In genomic region chr22:33896801-33897620, GRCh38 we compare ENCODE assay signal across 12 cellular contexts. TPM values are rescaled to one million over a fixed set of nuclear protein-coding genes. Genes with fewer than 3 reads are reported as not detected.
DNase-seq lines count a peak whose midpoint lies in the region; ATAC-seq, FAIRE-seq and TF ChIP-seq lines count a peak whose summit lies in the region.
"Had no signal": no experiment of that assay in that cellular context is flagged by ENCODE, and none has a peak within 500 bp of the region (broad histone marks: within the 10 kb centered on the region; RNA-seq: fewer than 3 reads in every experiment).

No MANE protein-coding gene starts in this region.

- H3K36me3 ChIP-seq in iPS DF 6.9 (ENCODE audit: control insufficient read depth, insufficient read depth, low read length): no peaks in the 10 kb centered on the region
- H3K36me3 ChIP-seq in CD4-positive, alpha-beta memory T cell (ENCODE audit: insufficient read depth, low read length): no peaks in the 10 kb centered on the region
- H3K36me3 ChIP-seq: prostate gland had no signal

- ATAC-seq in GM21786 (IDR thresholded peaks at IDR 0.05; ENCODE audit: unreplicated experiment) (peak; percentile 49), HG02588 (IDR thresholded peaks at IDR 0.05; ENCODE audit: unreplicated experiment) (no peak)
- ATAC-seq: T-cell had no signal

- peak overlapping the region; percentile 94 for H3K27ac ChIP-seq in iPS DF 6.9 (ENCODE audit: low read length)
- no peak overlapping the region for H3K27ac ChIP-seq in CD4-positive, alpha-beta memory T cell (ENCODE audit: low read depth, low read length)
- H3K27ac ChIP-seq: prostate gland had no signal

- peaks cover 31% of the 10 kb centered on the region for H3K4me1 ChIP-seq in iPS DF 6.9 (ENCODE audit: control insufficient read depth, insufficient read depth, low read length)
- H3K4me1 ChIP-seq in CD4-positive, alpha-beta memory T cell (ENCODE audit: insufficient read depth, low read length): no peaks in the 10 kb centered on the region
- H3K4me1 ChIP-seq: prostate gland had no signal

- no peak overlapping the region for H3K27ac Mint-ChIP-seq in CD4-positive, alpha-beta memory T cell
- H3K27ac Mint-ChIP-seq: CD4-positive, alpha-beta T cell; T-cell had no signal

- H3K9me3 ChIP-seq in iPS DF 6.9 (ENCODE audit: control insufficient read depth, insufficient read depth, low read length): no peaks in the 10 kb centered on the region
- H3K9me3 ChIP-seq in CD4-positive, alpha-beta memory T cell (ENCODE audit: control insufficient read depth in 1 of 2, low read length in 2 of 2): no peaks in the 10 kb centered on the region
- H3K9me3 ChIP-seq: prostate gland had no signal

- H3K4me3 ChIP-seq in GM12864 (ENCODE audit: low read depth, low read length): peak overlapping the region; percentile 39
- peak overlapping the region; percentile 47 for H3K4me3 ChIP-seq in NB4 (ENCODE audit: low read depth, low read length)
- no peak overlapping the region for H3K4me3 ChIP-seq in iPS DF 6.9 (ENCODE audit: low read length)
- H3K4me3 ChIP-seq in CD4-positive, alpha-beta memory T cell (ENCODE audit: low read length in 2 of 2): no peak overlapping the region
- H3K4me3 ChIP-seq: prostate gland had no signal

- POLR2A ChIA-PET in CD4-positive, alpha-beta memory T cell (lab: Charles Lee; ENCODE audit: partially characterized antibody): no interaction called here

- whole genome bisulfite sequencing in iPS DF 6.9 (ENCODE audit: insufficient coverage, insufficient read length): no CpG with 5 or more reads among the region's 10 CpGs

- H3K27me3 ChIP-seq in iPS DF 6.9 (ENCODE audit: control insufficient read depth, insufficient read depth, low read length): no peaks in the 10 kb centered on the region
- H3K27me3 ChIP-seq in CD4-positive, alpha-beta memory T cell (ENCODE audit: insufficient read depth, low read length): no peaks in the 10 kb centered on the region

- H3K27me3 Mint-ChIP-seq in CD4-positive, alpha-beta memory T cell: peaks cover 1 to 2% of the 10 kb centered on the region in 2 donors
- H3K27me3 Mint-ChIP-seq: CD4-positive, alpha-beta T cell had no signal

- peak; percentile 60 for DNase-seq in GM12864 (ENCODE audit: low read depth)
- DNase-seq in NB4 (ENCODE audit: low read depth): peak; percentile 97
- DNase-seq in iPS DF 6.9 (ENCODE audit: low read depth, low spot score): peak; percentile 74
- no peak for DNase-seq in NCI-H510A (lab: John Stamatoyannopoulos, UW)
- DNase-seq in H54 (ENCODE audit: insufficient read length, low spot score): no peak
- DNase-seq in CD4-positive, alpha-beta memory T cell: no peak
- DNase-seq: CD4-positive, alpha-beta T cell; T-cell had no signal

- H3K36me3 Mint-ChIP-seq in CD4-positive, alpha-beta memory T cell: no peaks in the 10 kb centered on the region
- H3K36me3 Mint-ChIP-seq: T-cell had no signal

- TF ChIP-seq CTCF in GM12864 (IDR thresholded peaks at IDR 0.05; ENCODE audit: low read depth, low read length, missing control alignments) (no peak), NB4 (IDR thresholded peaks at IDR 0.05; ENCODE audit: low read depth, low read length) (no peak)

- H3K4me1 Mint-ChIP-seq in CD4-positive, alpha-beta memory T cell: no peaks in the 10 kb centered on the region
- H3K4me1 Mint-ChIP-seq: T-cell had no signal

- FAIRE-seq in H54 (lab: Jason Lieb, UNC): no peak
- FAIRE-seq: colon had no signal

- CTCF ChIA-PET in CD4-positive, alpha-beta memory T cell (lab: Charles Lee; ENCODE audit: partially characterized antibody): no interaction called here

- no peak overlapping the region for H3K4me3 Mint-ChIP-seq in CD4-positive, alpha-beta memory T cell
- H3K4me3 Mint-ChIP-seq: CD4-positive, alpha-beta T cell; T-cell had no signal

- peaks cover 0 to 8% (median 4%) of the 10 kb centered on the region in 8 donors for H3K9me3 Mint-ChIP-seq in CD4-positive, alpha-beta memory T cell
- H3K9me3 Mint-ChIP-seq: CD4-positive, alpha-beta T cell had no signal

- intact Hi-C loops in CD4-positive, alpha-beta memory T cell (cut with micrococcal nuclease): no loop called here

- TF ChIP-seq POLR2A in NB4 (IDR thresholded peaks at IDR 0.05; ENCODE audit: extremely low read depth, insufficient read length) (no peak), H54 (IDR thresholded peaks at IDR 0.05; ENCODE audit: low read depth, low read length) (no peak)

RNA-seq across cellular contexts. Expression of gene LARGE1, which starts 23.3 kb away (rescaled TPM):
- 1 to 10 TPM; 1.0 to 1.1 TPM for total RNA-seq in CD4-positive, alpha-beta memory T cell
- under 1 TPM in 1 of 2 donors, not detected in 1; 0.06 TPM for polyA plus RNA-seq in CD4-positive, alpha-beta memory T cell

Comparison
In these comparisons a context has a peak if more than half of its experiments do, and no peak if none do; other contexts are left out.
1. DNase-seq: peak in GM12864 (single experiment), NB4 (single experiment) and iPS DF 6.9 (single experiment); none in NCI-H510A (single experiment), H54 (single experiment) and CD4-positive, alpha-beta memory T cell (0 of 5).
2. H3K4me3 ChIP-seq: peak in GM12864 (single experiment) and NB4 (single experiment); none in iPS DF 6.9 (single experiment) and CD4-positive, alpha-beta memory T cell (0 of 2).